In genomic region chr7:138940602-138941001, GRCh38 we compare ENCODE assay signal across 1 cellular context.
TF ChIP-seq lines count a peak whose summit lies in the region.
"Not testable (repeated sequence)": the region's sequence is repeated elsewhere in the genome, so short reads cannot be mapped to it uniquely, and the experiment has no call there.

No MANE protein-coding gene starts in this region.

- CTCF ChIA-PET in HEK293 (lab: Yijun Ruan, JAX) = not testable (repeated sequence)

- H3K9me3 ChIP-seq in HEK293 (ENCODE audit: control insufficient read depth, insufficient read depth, low read depth, low read length) = not testable (repeated sequence)

- POLR2A ChIA-PET in HEK293 (lab: Yijun Ruan, JAX) = not testable (repeated sequence)

- H3K36me3 ChIP-seq in HEK293 (ENCODE audit: control insufficient read depth in 2 of 2, insufficient read depth in 1 of 2, low read length in 2 of 2) = not testable (repeated sequence)

- H3K4me1 ChIP-seq in HEK293 (ENCODE audit: control insufficient read depth, insufficient read depth, low read length) = not testable (repeated sequence)

- not testable (repeated sequence) for H3K27ac ChIP-seq in HEK293 (ENCODE audit: extremely low read depth, low read depth, low read length)

- H3K4me3 ChIP-seq in HEK293 (ENCODE audit: low read depth, low read length) = not testable (repeated sequence)

- not testable (repeated sequence) for TF ChIP-seq CTCF in HEK293 (tag by site-specific recombination; IDR thresholded peaks at IDR 0.05)

TF ChIP-seq in HEK293, 187 proteins besides CTCF, POLR2A, EP300 and RAD21:
- TF ChIP-seq SCRT1 (tag by site-specific recombination; IDR thresholded peaks at IDR 0.05; ENCODE audit: borderline replicate concordance) (peak; percentile 72; the same call in 1 of the 2 replicates), SCRT2 (tag by site-specific recombination; IDR thresholded peaks at IDR 0.05) (peak; percentile 83)
